In the genomic region with DNA sequence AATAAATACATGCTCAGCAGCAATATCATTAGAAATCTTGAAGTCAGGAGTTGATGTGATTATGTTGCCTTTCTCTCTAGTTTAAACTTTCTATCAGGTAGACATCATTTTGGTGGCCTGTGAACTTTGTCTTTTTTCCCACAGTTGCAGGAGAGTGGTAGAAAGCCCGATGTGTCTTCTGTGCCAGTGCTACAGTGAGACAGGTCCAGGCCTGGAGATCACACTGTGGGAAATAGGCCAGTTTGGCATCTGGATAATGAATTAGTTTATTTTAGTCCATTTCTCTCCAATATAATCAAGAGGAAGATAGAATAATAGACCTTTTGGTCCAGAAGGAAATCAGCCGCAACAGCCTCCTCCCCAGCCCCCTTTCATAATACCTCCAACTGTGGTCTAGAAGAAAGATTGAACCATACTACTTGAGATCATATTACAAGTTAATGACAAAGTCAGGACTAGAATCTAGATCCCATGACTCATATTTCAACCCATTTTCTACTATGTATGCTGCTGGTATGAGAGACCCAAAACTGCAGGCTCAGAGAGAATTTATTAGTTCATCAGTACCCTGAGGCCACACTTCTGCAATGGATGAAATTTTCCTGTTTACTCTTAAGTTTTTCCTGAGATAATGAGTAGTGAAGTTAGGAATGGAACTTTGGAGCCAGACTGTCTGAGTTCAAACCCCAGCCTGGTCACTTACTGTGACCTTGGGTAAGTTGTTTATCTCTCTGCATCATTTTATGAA, we compare ENCODE assay signal across 15 cellular contexts. TPM values are rescaled to one million over a fixed set of nuclear protein-coding genes. Genes with fewer than 3 reads are reported as not detected.
DNase-seq lines count a peak whose midpoint lies in the region; ATAC-seq and TF ChIP-seq lines count a peak whose summit lies in the region.
"Had no signal": no experiment of that assay in that cellular context is flagged by ENCODE, and none has a peak within 500 bp of the region (broad histone marks: within the 10 kb centered on the region; RNA-seq: fewer than 3 reads in every experiment).

No MANE protein-coding gene starts in this region.

- no peak for TF ChIP-seq CTCF in cardiac muscle cell (IDR thresholded peaks at IDR 0.05; ENCODE audit: low read depth, low read length)
- no peak for TF ChIP-seq CTCF in right atrium auricular region (IDR thresholded peaks at IDR 0.05)
- TF ChIP-seq CTCF in fibroblast of mammary gland (conservative IDR thresholded peaks at IDR 0.05; ENCODE audit: control insufficient read depth, insufficient read depth, low read depth, low read length): no peak
- no peak for TF ChIP-seq CTCF in esophagus squamous epithelium (IDR thresholded peaks at IDR 0.05)
- TF ChIP-seq CTCF in vagina (IDR thresholded peaks at IDR 0.05): no peak

- H3K4me1 ChIP-seq in cardiac muscle cell (ENCODE audit: low read depth) (peaks cover 10% of the 10 kb centered on the region), right atrium auricular region (peaks cover 0 to 71% of the 10 kb centered on the region in 2 donors), esophagus squamous epithelium (peaks cover 0 to 84% (median 23%) of the 10 kb centered on the region in 3 donors), vagina (peaks cover 86% of the 10 kb centered on the region)
- H3K4me1 ChIP-seq: neural progenitor cell had no signal

- DNase-seq in cardiac muscle cell (ENCODE audit: low read depth in 1 of 2, low spot score in 1 of 2): peak in 1 of 2 donors; percentile 33
- no peak for DNase-seq in right atrium auricular region (ENCODE audit: low spot score)
- peak; percentile 75 for DNase-seq in SK-MEL-5 (ENCODE audit: low read depth, low spot score)
- DNase-seq in fibroblast of mammary gland (ENCODE audit: low read depth): peak; percentile 73
- DNase-seq in stimulated activated effector memory CD8-positive, alpha-beta T cell treated with anti-CD3 and anti-CD28 coated beads, Interleukin-12 subunit alpha, Interleukin-12 subunit beta, amount 100 ng/mL, for 72 hours (ENCODE audit: low spot score in 2 of 2): no peak
- DNase-seq in stimulated activated CD4-positive, alpha-beta T cell treated with anti-CD3 and anti-CD28 coated beads, Interleukin-4, amount 100 ng/mL, for 1 hour: no peak
- no peak for DNase-seq in esophagus squamous epithelium (lab: John Stamatoyannopoulos, UW)
- no peak for DNase-seq in vagina (ENCODE audit: extremely low spot score in 2 of 2)
- DNase-seq: activated naive CD4-positive, alpha-beta T cell treated with anti-CD3 and anti-CD28 coated beads for 36 hours; effector CD4-positive, alpha-beta T cell; Peyer's patch; testis had no signal

- peak overlapping the region; percentile 23 for H3K27ac ChIP-seq in cardiac muscle cell
- no peak overlapping the region for H3K27ac ChIP-seq in right atrium auricular region
- peak overlapping the region in 2 of 4 donors; percentile 18 to 49 for H3K27ac ChIP-seq in esophagus squamous epithelium
- no peak overlapping the region for H3K27ac ChIP-seq in vagina
- H3K27ac ChIP-seq: neural progenitor cell, testis had no signal

- in situ Hi-C loops in SK-MEL-5 (cut with HindIII; ENCODE audit: low pct_unique_long_range_greater_than_20kb, low sequenced_read_pairs): no loop called here

- H3K4me3 Mint-ChIP-seq in stimulated activated effector memory CD8-positive, alpha-beta T cell treated with anti-CD3 and anti-CD28 coated beads, Interleukin-12 subunit alpha, Interleukin-12 subunit beta, amount 100 ng/mL, for 72 hours: no peak overlapping the region
- H3K4me3 Mint-ChIP-seq: activated naive CD4-positive, alpha-beta T cell treated with anti-CD3 and anti-CD28 coated beads for 36 hours; CD14-positive monocyte; neural progenitor cell; WTC11 had no signal

- intact Hi-C loops in esophagus squamous epithelium (cut with DNase I) (no loop called here), vagina (cut with DNase I) (no loop called here)

- H3K36me3 ChIP-seq in cardiac muscle cell (no peaks in the 10 kb centered on the region), right atrium auricular region (no peaks in the 10 kb centered on the region), esophagus squamous epithelium (no peaks in the 10 kb centered on the region), vagina (no peaks in the 10 kb centered on the region)
- H3K36me3 ChIP-seq: neural progenitor cell, Peyer's patch had no signal

- H3K27ac Mint-ChIP-seq in stimulated activated effector memory CD8-positive, alpha-beta T cell treated with anti-CD3 and anti-CD28 coated beads, Interleukin-12 subunit alpha, Interleukin-12 subunit beta, amount 100 ng/mL, for 72 hours: no peak overlapping the region
- H3K27ac Mint-ChIP-seq: activated naive CD4-positive, alpha-beta T cell treated with anti-CD3 and anti-CD28 coated beads for 36 hours; CD14-positive monocyte; neural progenitor cell; WTC11 had no signal

- peaks cover 10% of the 10 kb centered on the region for H3K36me3 Mint-ChIP-seq in stimulated activated effector memory CD8-positive, alpha-beta T cell treated with anti-CD3 and anti-CD28 coated beads, Interleukin-12 subunit alpha, Interleukin-12 subunit beta, amount 100 ng/mL, for 72 hours
- H3K36me3 Mint-ChIP-seq: WTC11 had no signal

- TF ChIP-seq POLR2A in esophagus squamous epithelium (IDR thresholded peaks at IDR 0.05): no peak
- TF ChIP-seq POLR2A in vagina (IDR thresholded peaks at IDR 0.05): no peak

- no peaks in the 10 kb centered on the region for H3K9me3 ChIP-seq in cardiac muscle cell (ENCODE audit: low read depth)
- no peaks in the 10 kb centered on the region for H3K9me3 ChIP-seq in right atrium auricular region
- no peaks in the 10 kb centered on the region for H3K9me3 ChIP-seq in esophagus squamous epithelium
- H3K9me3 ChIP-seq in vagina: no peaks in the 10 kb centered on the region
- H3K9me3 ChIP-seq: Peyer's patch, testis had no signal

- peaks cover 37% of the 10 kb centered on the region for H3K4me1 Mint-ChIP-seq in stimulated activated effector memory CD8-positive, alpha-beta T cell treated with anti-CD3 and anti-CD28 coated beads, Interleukin-12 subunit alpha, Interleukin-12 subunit beta, amount 100 ng/mL, for 72 hours

- ATAC-seq in stimulated activated effector memory CD8-positive, alpha-beta T cell treated with anti-CD3 and anti-CD28 coated beads, Interleukin-12 subunit alpha, Interleukin-12 subunit beta, amount 100 ng/mL, for 72 hours: peak; percentile 82
- ATAC-seq: WTC11 had no signal

- no peak overlapping the region for H3K4me3 ChIP-seq in cardiac muscle cell
- no peak overlapping the region for H3K4me3 ChIP-seq in right atrium auricular region
- no peak overlapping the region for H3K4me3 ChIP-seq in fibroblast of mammary gland (ENCODE audit: control insufficient read depth, low read depth, low read length)
- H3K4me3 ChIP-seq in esophagus squamous epithelium: no peak overlapping the region
- H3K4me3 ChIP-seq in vagina: no peak overlapping the region
- H3K4me3 ChIP-seq: neural progenitor cell, Peyer's patch, testis had no signal

- H3K9me3 Mint-ChIP-seq in stimulated activated effector memory CD8-positive, alpha-beta T cell treated with anti-CD3 and anti-CD28 coated beads, Interleukin-12 subunit alpha, Interleukin-12 subunit beta, amount 100 ng/mL, for 72 hours: no peaks in the 10 kb centered on the region
- H3K9me3 Mint-ChIP-seq: activated naive CD4-positive, alpha-beta T cell treated with anti-CD3 and anti-CD28 coated beads for 36 hours; CD14-positive monocyte; neural progenitor cell; WTC11 had no signal

- 20 to 28% methylated on average over 2 of the region's 2 CpGs for WGBS in esophagus squamous epithelium, 2 donors

- no peaks in the 10 kb centered on the region for H3K27me3 ChIP-seq in cardiac muscle cell
- no peaks in the 10 kb centered on the region for H3K27me3 ChIP-seq in right atrium auricular region
- H3K27me3 ChIP-seq in esophagus squamous epithelium: no peaks in the 10 kb centered on the region
- no peaks in the 10 kb centered on the region for H3K27me3 ChIP-seq in vagina
- H3K27me3 ChIP-seq: neural progenitor cell, Peyer's patch, testis had no signal

RNA-seq across cellular contexts. Expression of gene KCMF1, which starts 20.6 kb away (rescaled TPM):
- total RNA-seq in cardiac muscle cell (25.5 and 30.7 TPM in 2 replicates), right atrium auricular region (10 to 100 TPM; 53.1 to 69.5 TPM), esophagus squamous epithelium (10 to 100 TPM; 35.6 to 50.8 (median 44.5) TPM), vagina (29.7 TPM)
- 47.8 and 62.6 TPM in 2 replicates for polyA plus RNA-seq in cardiac muscle cell
- total RNA-seq in SK-MEL-5 (2014; rRNA removed; shearing (Covaris generic)): 86.3 and 98.3 TPM in 2 replicates
- 59.1 and 66.4 TPM in 2 replicates for polyA plus RNA-seq in SK-MEL-5 (2015; cell fraction: cytosol; rRNA removed)
- polyA plus RNA-seq in SK-MEL-5 (2015; cell fraction: nucleus; rRNA removed): 23.2 and 31.9 TPM in 2 replicates

Comparison
In these comparisons a context has a peak if more than half of its experiments do, and no peak if none do; other contexts are left out.
1. DNase-seq: peak in SK-MEL-5 (single experiment) and fibroblast of mammary gland (single experiment); none in right atrium auricular region (single experiment), stimulated activated effector memory CD8-positive, alpha-beta T cell treated with anti-CD3 and anti-CD28 coated beads, Interleukin-12 subunit alpha, Interleukin-12 subunit beta, amount 100 ng/mL, for 72 hours (0 of 2), stimulated activated CD4-positive, alpha-beta T cell treated with anti-CD3 and anti-CD28 coated beads, Interleukin-4, amount 100 ng/mL, for 1 hour (single experiment), esophagus squamous epithelium (single experiment) and vagina (0 of 2).